Comparison of ENCODE assay signal across 29 cellular contexts in the genomic region with DNA sequence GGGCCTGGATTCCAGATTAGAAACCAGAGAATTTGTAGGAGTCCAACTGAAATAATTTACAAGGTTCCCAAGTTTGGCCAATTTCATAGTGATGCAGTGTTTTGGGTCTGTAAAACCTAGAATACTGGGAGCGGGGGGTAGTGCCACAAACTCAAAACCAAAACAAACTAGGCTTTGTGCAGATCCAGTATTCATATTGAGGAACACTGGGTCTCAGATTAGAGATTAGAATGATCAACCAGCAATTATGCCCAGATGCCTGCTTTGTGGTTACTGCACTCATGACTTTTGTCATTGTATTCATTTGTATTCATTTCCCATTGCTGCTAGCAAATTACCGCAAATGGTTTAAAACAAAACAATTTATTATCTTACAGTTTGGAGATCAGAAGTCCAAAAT. TPM values are rescaled to one million over a fixed set of nuclear protein-coding genes. Genes with fewer than 3 reads are reported as not detected.
"Had no signal": no experiment of that assay in that cellular context is flagged by ENCODE, and none has a peak within 500 bp of the region (broad histone marks: within the 10 kb centered on the region; RNA-seq: fewer than 3 reads in every experiment).

No MANE protein-coding gene starts in this region.

- ATAC-seq: activated CD4-positive, alpha-beta T cell treated with anti-CD3 and anti-CD28 coated beads for 36 hours; activated CD8-positive, alpha-beta T cell treated with anti-CD3 and anti-CD28 coated beads, Interleukin-2, amount 10 ng/mL, durations not matched to agents 7 days and 5 days; activated T-cell treated with anti-CD3 and anti-CD28 coated beads, Interleukin-2, amount 50 U/mL, for 72 hours; body of pancreas; effector memory CD8-positive, alpha-beta T cell; gastroesophageal sphincter; heart left ventricle; left lung; stimulated activated naive B cell treated with anti-CD40 and anti-IgM and Interleukin-4, amounts not matched to agents 10 μg/mL and 1 μg/mL and 100 μg/mL, for 72 hours; T-cell had no signal

- H3K27me3 ChIP-seq: body of pancreas, heart left ventricle, left lung had no signal

- DNase-seq: activated CD4-positive, alpha-beta T cell treated with anti-CD3 and anti-CD28 coated beads for 36 hours; activated CD4-positive, CD25-positive, alpha-beta regulatory T cell; activated CD8-positive, alpha-beta T cell treated with anti-CD3 and anti-CD28 coated beads, Interleukin-2, amount 10 ng/mL, durations not matched to agents 7 days and 5 days; activated naive CD4-positive, alpha-beta T cell treated with Interleukin-2 at 50 U/mL for 16 hours; activated T-cell treated with anti-CD3 and anti-CD28 coated beads for 4 hours; activated T-cell treated with anti-CD3 and anti-CD28 coated beads, Interleukin-2, amount 50 U/mL, for 72 hours; aorta; body of pancreas; cerebellar nuclear complex; effector memory CD8-positive, alpha-beta T cell; erythroblast; heart left ventricle; left lung; naive B cell; nephron progenitor cell; stimulated activated CD4-positive, alpha-beta T cell treated with anti-CD3 and anti-CD28 coated beads, Interleukin-1b, Interleukin-23, amount 100 ng/mL, for 48 hours; stimulated activated CD4-positive, alpha-beta T cell treated with anti-CD3 and anti-CD28 coated beads, Interleukin-4, amount 100 ng/mL, for 4 hours; stimulated activated naive B cell treated with anti-CD40 and anti-IgM and Interleukin-4, amounts not matched to agents 10 μg/mL and 1 μg/mL and 100 μg/mL, for 72 hours; T-cell; trophoblast cell had no signal

- H3K27ac Mint-ChIP-seq: activated CD4-positive, alpha-beta T cell treated with anti-CD3 and anti-CD28 coated beads for 36 hours; activated CD8-positive, alpha-beta T cell treated with anti-CD3 and anti-CD28 coated beads, Interleukin-2, amount 10 ng/mL, durations not matched to agents 7 days and 5 days; activated naive CD8-positive, alpha-beta T cell; activated T-cell treated with anti-CD3 and anti-CD28 coated beads, Interleukin-2, amount 50 U/mL, for 72 hours; effector memory CD8-positive, alpha-beta T cell; nephron progenitor cell; progenitor cell of endocrine pancreas; stimulated activated naive B cell treated with anti-CD40 and anti-IgM and Interleukin-4, amounts not matched to agents 10 μg/mL and 1 μg/mL and 100 μg/mL, for 72 hours; T-cell had no signal

- H3K36me3 ChIP-seq: neutrophil, thoracic aorta had no signal

- H3K9me3 Mint-ChIP-seq: activated T-cell treated with anti-CD3 and anti-CD28 coated beads, Interleukin-2, amount 50 U/mL, for 72 hours; effector memory CD8-positive, alpha-beta T cell; naive B cell; nephron progenitor cell; stimulated activated naive B cell treated with anti-CD40 and anti-IgM and Interleukin-4, amounts not matched to agents 10 μg/mL and 1 μg/mL and 100 μg/mL, for 72 hours; T-cell had no signal

- H3K27ac ChIP-seq: body of pancreas, coronary artery, gastroesophageal sphincter, heart left ventricle, left lung, neutrophil, thoracic aorta had no signal

- H3K4me3 ChIP-seq: body of pancreas, coronary artery, gastroesophageal sphincter, heart left ventricle, left lung, lung, smooth muscle cell, thoracic aorta had no signal

- H3K36me3 Mint-ChIP-seq: naive B cell had no signal

- H3K4me2 ChIP-seq: smooth muscle cell had no signal

- H3K4me3 Mint-ChIP-seq: activated CD4-positive, alpha-beta T cell treated with anti-CD3 and anti-CD28 coated beads for 36 hours; activated CD8-positive, alpha-beta T cell treated with anti-CD3 and anti-CD28 coated beads, Interleukin-2, amount 10 ng/mL, durations not matched to agents 7 days and 5 days; activated naive CD8-positive, alpha-beta T cell; activated T-cell treated with anti-CD3 and anti-CD28 coated beads, Interleukin-2, amount 50 U/mL, for 72 hours; effector memory CD8-positive, alpha-beta T cell; nephron progenitor cell; stimulated activated naive B cell treated with anti-CD40 and anti-IgM and Interleukin-4, amounts not matched to agents 10 μg/mL and 1 μg/mL and 100 μg/mL, for 72 hours; T-cell had no signal

RNA-seq across cellular contexts. Expression of a gene that starts 23.7 kb away (rescaled TPM):
- total RNA-seq: osteocyte, smooth muscle cell had no signal
